ENCODE assay signal across 14 cellular contexts in genomic region chr15:66863382-66864085, GRCh38.
DNase-seq lines count a peak whose midpoint lies in the region; ATAC-seq, FAIRE-seq and TF ChIP-seq lines count a peak whose summit lies in the region.
"Had no signal": no experiment of that assay in that cellular context is flagged by ENCODE, and none has a peak within 500 bp of the region (broad histone marks: within the 10 kb centered on the region; RNA-seq: fewer than 3 reads in every experiment).

No MANE protein-coding gene starts in this region.

- POLR2A ChIA-PET in activated CD4-positive, alpha-beta T cell treated with anti-CD3 and anti-CD28 coated beads, Interleukin-2, amount 10 ng/mL, durations not matched to agents 7 days and 5 days (lab: Charles Lee): no interaction called here
- POLR2A ChIA-PET in WTC11 (lab: Charles Lee): no interaction called here

- H3K27ac ChIP-seq in RWPE2 (ENCODE audit: poor library complexity, severe bottlenecking) (no peak overlapping the region), esophagus muscularis mucosa (replicated peaks in 1 of 4) (no peak overlapping the region)
- H3K27ac ChIP-seq: ascending aorta, upper lobe of left lung had no signal

- no peak for TF ChIP-seq POLR2A in esophagus muscularis mucosa (IDR thresholded peaks at IDR 0.05; ENCODE audit: low read depth)

- H3K4me3 ChIP-seq in RWPE2 (ENCODE audit: severe bottlenecking) (no peak overlapping the region), esophagus muscularis mucosa (no peak overlapping the region)
- H3K4me3 ChIP-seq: ascending aorta, upper lobe of left lung had no signal

- ATAC-seq in RWPE2 (ENCODE audit: low read depth) (no peak; the same call in 1 of the 3 replicates), WTC11 (no peak)
- no peak for ATAC-seq in stimulated activated memory B cell treated with anti-CD40 and anti-IgM and Interleukin-4, amounts not matched to agents 10 μg/mL and 1 μg/mL and 100 μg/mL, for 72 hours

- peaks cover 10% of the 10 kb centered on the region for H3K27me3 Mint-ChIP-seq in activated CD4-positive, alpha-beta T cell treated with anti-CD3 and anti-CD28 coated beads, Interleukin-2, amount 10 ng/mL, durations not matched to agents 7 days and 5 days
- no peaks in the 10 kb centered on the region for H3K27me3 Mint-ChIP-seq in stimulated activated memory B cell treated with anti-CD40 and anti-IgM and Interleukin-4, amounts not matched to agents 10 μg/mL and 1 μg/mL and 100 μg/mL, for 72 hours
- no peaks in the 10 kb centered on the region for H3K27me3 Mint-ChIP-seq in WTC11 (ENCODE audit: low read depth)

- intact Hi-C loops in esophagus muscularis mucosa (cut with DNase I): no loop called here

- peaks cover 13% of the 10 kb centered on the region for H3K4me1 Mint-ChIP-seq in activated CD4-positive, alpha-beta T cell treated with anti-CD3 and anti-CD28 coated beads, Interleukin-2, amount 10 ng/mL, durations not matched to agents 7 days and 5 days
- H3K4me1 Mint-ChIP-seq in stimulated activated memory B cell treated with anti-CD40 and anti-IgM and Interleukin-4, amounts not matched to agents 10 μg/mL and 1 μg/mL and 100 μg/mL, for 72 hours: peaks cover 36% of the 10 kb centered on the region
- peaks cover 13% of the 10 kb centered on the region for H3K4me1 Mint-ChIP-seq in WTC11

- H3K4me1 ChIP-seq in RWPE2 (ENCODE audit: insufficient read depth, poor library complexity, severe bottlenecking) (peaks cover 3% of the 10 kb centered on the region), esophagus muscularis mucosa (peaks cover 0 to 23% (median 21%) of the 10 kb centered on the region in 4 donors)
- H3K4me1 ChIP-seq: ascending aorta had no signal

- H3K9me3 Mint-ChIP-seq in activated CD4-positive, alpha-beta T cell treated with anti-CD3 and anti-CD28 coated beads, Interleukin-2, amount 10 ng/mL, durations not matched to agents 7 days and 5 days: no peaks in the 10 kb centered on the region
- H3K9me3 Mint-ChIP-seq in stimulated activated memory B cell treated with anti-CD40 and anti-IgM and Interleukin-4, amounts not matched to agents 10 μg/mL and 1 μg/mL and 100 μg/mL, for 72 hours: no peaks in the 10 kb centered on the region
- H3K9me3 Mint-ChIP-seq in WTC11: no peaks in the 10 kb centered on the region
- H3K9me3 Mint-ChIP-seq: naive thymus-derived CD4-positive, alpha-beta T cell had no signal

- no peak for TF ChIP-seq EP300 in esophagus muscularis mucosa (IDR thresholded peaks at IDR 0.05)

- CTCF ChIA-PET in activated CD4-positive, alpha-beta T cell treated with anti-CD3 and anti-CD28 coated beads, Interleukin-2, amount 10 ng/mL, durations not matched to agents 7 days and 5 days (lab: Charles Lee): interaction anchor here (0.5 to 2.4 kb wide), 5 partner anchors 10 to 278 kb away, joined by 3 to 6 read pairs (median 3); no protein-coding TSS in a partner anchor
- CTCF ChIA-PET in WTC11 (lab: Charles Lee): interaction anchor here (0.6 to 2.4 kb wide), 3 partner anchors 12 to 218 kb away, joined by 3 to 8 read pairs (median 5); no protein-coding TSS in a partner anchor

- H3K36me3 Mint-ChIP-seq in activated CD4-positive, alpha-beta T cell treated with anti-CD3 and anti-CD28 coated beads, Interleukin-2, amount 10 ng/mL, durations not matched to agents 7 days and 5 days (ENCODE audit: low read depth): no peaks in the 10 kb centered on the region
- no peaks in the 10 kb centered on the region for H3K36me3 Mint-ChIP-seq in stimulated activated memory B cell treated with anti-CD40 and anti-IgM and Interleukin-4, amounts not matched to agents 10 μg/mL and 1 μg/mL and 100 μg/mL, for 72 hours
- H3K36me3 Mint-ChIP-seq in WTC11: no peaks in the 10 kb centered on the region
- H3K36me3 Mint-ChIP-seq: naive thymus-derived CD4-positive, alpha-beta T cell had no signal

- H3K27me3 ChIP-seq in RWPE2 (ENCODE audit: insufficient read depth, poor library complexity, severe bottlenecking) (no peaks in the 10 kb centered on the region), esophagus muscularis mucosa (no peaks in the 10 kb centered on the region)
- H3K27me3 ChIP-seq: ascending aorta, upper lobe of left lung had no signal

- WGBS in esophagus muscularis mucosa: 85% methylated on average over 2 of the region's 2 CpGs

- H3K4me3 Mint-ChIP-seq in activated CD4-positive, alpha-beta T cell treated with anti-CD3 and anti-CD28 coated beads, Interleukin-2, amount 10 ng/mL, durations not matched to agents 7 days and 5 days: no peak overlapping the region
- H3K4me3 Mint-ChIP-seq in stimulated activated memory B cell treated with anti-CD40 and anti-IgM and Interleukin-4, amounts not matched to agents 10 μg/mL and 1 μg/mL and 100 μg/mL, for 72 hours: no peak overlapping the region
- no peak overlapping the region for H3K4me3 Mint-ChIP-seq in WTC11
- H3K4me3 Mint-ChIP-seq: naive thymus-derived CD4-positive, alpha-beta T cell had no signal

- no peak for FAIRE-seq in RCC 7860 (lab: Jason Lieb, UNC)
- FAIRE-seq: colon, H54 had no signal

- H3K27ac Mint-ChIP-seq in activated CD4-positive, alpha-beta T cell treated with anti-CD3 and anti-CD28 coated beads, Interleukin-2, amount 10 ng/mL, durations not matched to agents 7 days and 5 days: peak overlapping the region; percentile 44
- peak overlapping the region; percentile 36 for H3K27ac Mint-ChIP-seq in stimulated activated memory B cell treated with anti-CD40 and anti-IgM and Interleukin-4, amounts not matched to agents 10 μg/mL and 1 μg/mL and 100 μg/mL, for 72 hours
- H3K27ac Mint-ChIP-seq in WTC11: no peak overlapping the region
- H3K27ac Mint-ChIP-seq: naive thymus-derived CD4-positive, alpha-beta T cell had no signal

- TF ChIP-seq CTCF in RWPE2 (IDR thresholded peaks at IDR 0.05; ENCODE audit: poor library complexity, severe bottlenecking) (no peak), esophagus muscularis mucosa (IDR thresholded peaks at IDR 0.05) (no peak), WTC11 (IDR thresholded peaks at IDR 0.05) (no peak)

- DNase-seq in activated CD4-positive, alpha-beta T cell treated with anti-CD3 and anti-CD28 coated beads, Interleukin-2, amount 10 ng/mL, durations not matched to agents 7 days and 5 days: no peak
- no peak for DNase-seq in activated CD4-positive, alpha-beta T cell treated with anti-CD3 and anti-CD28 coated beads for 4 hours
- DNase-seq in RWPE2 (ENCODE audit: low spot score): peak; percentile 54
- peak; percentile 31 for DNase-seq in esophagus muscularis mucosa (ENCODE audit: extremely low spot score)
- no peak for DNase-seq in RCC 7860 (ENCODE audit: low spot score)
- no peak for DNase-seq in WTC11 (ENCODE audit: low spot score)
- DNase-seq in COLO829 (ENCODE audit: low spot score): no peak
- DNase-seq: activated gamma-delta T cell had no signal

- H3K9me3 ChIP-seq in RWPE2 (ENCODE audit: severe bottlenecking): no peaks in the 10 kb centered on the region
- H3K9me3 ChIP-seq in esophagus muscularis mucosa: no peaks in the 10 kb centered on the region
- H3K9me3 ChIP-seq: ascending aorta, upper lobe of left lung had no signal

- no peaks in the 10 kb centered on the region for H3K36me3 ChIP-seq in RWPE2 (ENCODE audit: low read depth)
- H3K36me3 ChIP-seq in esophagus muscularis mucosa: peaks cover 0 to 6% (median 0%) of the 10 kb centered on the region in 4 donors
- H3K36me3 ChIP-seq: ascending aorta, upper lobe of left lung had no signal

TF ChIP-seq in WTC11, 78 proteins besides CTCF, POLR2A, EP300 and RAD21 (continues in another document):
- TF ChIP-seq JUN (CRISPR knock-in tag; IDR thresholded peaks at IDR 0.05) (no peak), GABPB1 (CRISPR knock-in tag; IDR thresholded peaks at IDR 0.05) (no peak), MXD4 (CRISPR knock-in tag; IDR thresholded peaks at IDR 0.05; ENCODE audit: borderline replicate concordance) (no peak), CDX4 (CRISPR knock-in tag; IDR thresholded peaks at IDR 0.05; ENCODE audit: borderline replicate concordance) (no peak)
- TF ChIP-seq, protein P1, sequence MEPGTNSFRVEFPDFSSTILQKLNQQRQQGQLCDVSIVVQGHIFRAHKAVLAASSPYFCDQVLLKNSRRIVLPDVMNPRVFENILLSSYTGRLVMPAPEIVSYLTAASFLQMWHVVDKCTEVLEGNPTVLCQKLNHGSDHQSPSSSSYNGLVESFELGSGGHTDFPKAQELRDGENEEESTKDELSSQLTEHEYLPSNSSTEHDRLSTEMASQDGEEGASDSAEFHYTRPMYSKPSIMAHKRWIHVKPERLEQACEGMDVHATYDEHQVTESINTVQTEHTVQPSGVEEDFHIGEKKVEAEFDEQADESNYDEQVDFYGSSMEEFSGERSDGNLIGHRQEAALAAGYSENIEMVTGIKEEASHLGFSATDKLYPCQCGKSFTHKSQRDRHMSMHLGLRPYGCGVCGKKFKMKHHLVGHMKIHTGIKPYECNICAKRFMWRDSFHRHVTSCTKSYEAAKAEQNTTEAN (CRISPR knock-in tag; IDR thresholded peaks at IDR 0.05): no peak

Comparison
In these comparisons a context has a peak if more than half of its experiments do, and no peak if none do; other contexts are left out.
1. DNase-seq: peak in RWPE2 (single experiment) and esophagus muscularis mucosa (single experiment); none in activated CD4-positive, alpha-beta T cell treated with anti-CD3 and anti-CD28 coated beads, Interleukin-2, amount 10 ng/mL, durations not matched to agents 7 days and 5 days (single experiment), activated CD4-positive, alpha-beta T cell treated with anti-CD3 and anti-CD28 coated beads for 4 hours (0 of 2), RCC 7860 (single experiment), WTC11 (single experiment) and COLO829 (single experiment).